Comparison of ENCODE assay signal across 18 cellular contexts in the genomic region with DNA sequence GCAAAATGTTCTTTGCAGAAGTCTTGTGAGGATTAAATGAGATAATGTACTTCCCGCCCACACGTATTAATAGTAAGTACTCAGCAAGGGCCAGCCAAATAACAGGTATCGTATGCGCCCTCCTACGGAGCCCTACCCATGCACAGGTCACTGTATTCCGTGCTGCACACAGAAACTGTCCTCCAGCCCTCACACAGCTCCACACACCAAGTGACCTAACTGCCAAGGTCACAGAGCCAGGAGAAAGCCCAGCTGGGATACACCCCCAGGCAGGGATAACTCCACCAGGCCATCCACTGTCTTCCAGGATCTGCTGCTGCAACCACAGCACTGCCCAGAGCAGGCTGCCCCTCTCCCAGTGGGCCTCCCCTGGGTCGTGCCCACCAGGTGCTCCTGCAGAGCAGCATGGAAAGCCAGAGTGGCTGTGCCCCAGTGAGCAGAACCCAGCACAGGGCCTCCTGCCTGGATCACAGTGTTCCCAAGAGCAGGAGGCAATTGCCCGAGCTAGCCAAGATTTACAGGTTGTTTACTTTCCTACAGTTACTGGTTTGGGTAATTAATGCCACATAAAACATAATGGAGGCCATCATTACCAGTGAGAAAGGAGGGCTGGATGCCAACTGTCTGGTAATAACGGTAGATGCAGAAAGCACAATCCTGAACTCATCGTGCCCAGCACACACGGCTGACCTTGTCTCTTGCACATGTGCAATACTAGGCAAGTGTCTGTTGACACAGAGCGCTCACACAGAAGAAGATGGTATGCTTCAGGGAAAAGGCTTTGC. TPM values are rescaled to one million over a fixed set of nuclear protein-coding genes. Genes with fewer than 3 reads are reported as not detected.
DNase-seq lines count a peak whose midpoint lies in the region; ATAC-seq, FAIRE-seq and TF ChIP-seq lines count a peak whose summit lies in the region.
"Had no signal": no experiment of that assay in that cellular context is flagged by ENCODE, and none has a peak within 500 bp of the region (broad histone marks: within the 10 kb centered on the region; RNA-seq: fewer than 3 reads in every experiment).

No MANE protein-coding gene starts in this region.

- H3K36me3 ChIP-seq in body of pancreas (replicated peaks in 1 of 2; ENCODE audit: insufficient read depth in 1 of 2, low read depth in 2 of 2): no peaks in the 10 kb centered on the region
- no peaks in the 10 kb centered on the region for H3K36me3 ChIP-seq in small intestine (ENCODE audit: control insufficient read depth in 2 of 2, insufficient read depth in 2 of 2, low read length in 2 of 2)
- H3K36me3 ChIP-seq: tibial nerve had no signal

- DNase-seq in DMS 273 (lab: John Stamatoyannopoulos, UW; ENCODE audit: unreplicated experiment): peak; percentile 47
- no peak for DNase-seq in DMS 273 treated with DMSO at 0.1 percent for 48 hours (lab: John Stamatoyannopoulos, UW)
- peak; percentile 72 for DNase-seq in NCI-H2107 treated with DMSO at 0.1 percent for 48 hours (lab: John Stamatoyannopoulos, UW; ENCODE audit: unreplicated experiment)
- peak in 3 of 4 donors; percentile 39 to 52 (median 50) for DNase-seq in body of pancreas
- peak; percentile 42 for DNase-seq in small intestine
- no peak for DNase-seq in NOMO-1 (lab: John Stamatoyannopoulos, UW; ENCODE audit: unreplicated experiment in 2 of 2)
- no peak for DNase-seq in H4 (ENCODE audit: low spot score)
- no peak for DNase-seq in NCI-H524 (lab: John Stamatoyannopoulos, UW)
- DNase-seq: activated CD8-positive, alpha-beta memory T cell treated with anti-CD3 and anti-CD28 coated beads, Interleukin-2, amount 10 ng/mL, durations not matched to agents 7 days and 5 days; activated naive CD4-positive, alpha-beta T cell treated with anti-CD3 and anti-CD28 coated beads, Interleukin-2, amount 50 U/mL, for 16 hours; caudate nucleus; left cardiac atrium; NCI-H1930 had no signal

- H3K4me3 ChIP-seq in body of pancreas: no peak overlapping the region
- H3K4me3 ChIP-seq in small intestine (ENCODE audit: low read depth in 1 of 2, low read length in 2 of 2): no peak overlapping the region
- H3K4me3 ChIP-seq: skin epidermis, tibial nerve had no signal

- TF ChIP-seq POLR2A in body of pancreas (IDR thresholded peaks at IDR 0.05): no peak

- no peak for FAIRE-seq in small intestine (lab: Jason Lieb, UNC)
- FAIRE-seq: endothelial cell of umbilical vein, TTC549 had no signal

- no peaks in the 10 kb centered on the region for H3K27me3 ChIP-seq in body of pancreas
- H3K27me3 ChIP-seq in small intestine (ENCODE audit: control insufficient read depth in 2 of 2, insufficient read depth in 2 of 2, low read length in 2 of 2): no peaks in the 10 kb centered on the region
- H3K27me3 ChIP-seq: tibial nerve had no signal

- H3K27ac ChIP-seq in body of pancreas (peak overlapping the region in 2 of 4 donors; percentile 4 to 18), small intestine (ENCODE audit: low read depth in 1 of 2, low read length in 1 of 2) (no peak overlapping the region)
- H3K27ac ChIP-seq: 22Rv1, skin epidermis, tibial nerve had no signal

- no peak for TF ChIP-seq CTCF in body of pancreas (IDR thresholded peaks at IDR 0.05)

- intact Hi-C loops in body of pancreas (cut with DNase I): no loop called here

- peaks cover 8% of the 10 kb centered on the region for H3K4me1 ChIP-seq in body of pancreas
- no peaks in the 10 kb centered on the region for H3K4me1 ChIP-seq in small intestine (ENCODE audit: control insufficient read depth in 2 of 2, insufficient read depth in 1 of 2, low read depth in 1 of 2, low read length in 1 of 2)

- WGBS in body of pancreas, 2 donors: 58 to 72% methylated on average over 11 to 12 of the region's 12 CpGs
- WGBS in small intestine, 3 donors: 32 to 69% (median 52%) methylated on average over 12 of the region's 12 CpGs

- peak; percentile 44 for ATAC-seq in body of pancreas
- ATAC-seq: activated CD8-positive, alpha-beta memory T cell treated with anti-CD3 and anti-CD28 coated beads, Interleukin-2, amount 10 ng/mL, durations not matched to agents 7 days and 5 days had no signal

- no peaks in the 10 kb centered on the region for H3K9me3 ChIP-seq in body of pancreas
- no peaks in the 10 kb centered on the region for H3K9me3 ChIP-seq in small intestine (ENCODE audit: control insufficient read depth, low read depth)
- H3K9me3 ChIP-seq: tibial nerve had no signal

RNA-seq across cellular contexts. Expression of a gene that starts 24.4 kb away (rescaled TPM):
- total RNA-seq in body of pancreas: 1 to 10 TPM; 4.6 to 8.3 TPM
- under 1 TPM; under 0.01 to 0.51 (median 0.22) TPM for polyA plus RNA-seq in small intestine
- 0.06 TPM in 1 of 2 replicates, not detected in the other for total RNA-seq in H4 (2014; rRNA removed; shearing (Covaris generic))
- total RNA-seq: endothelial cell of umbilical vein had no signal
- polyA plus RNA-seq: endothelial cell of umbilical vein had no signal

Comparison
In these comparisons a context has a peak if more than half of its experiments do, and no peak if none do; other contexts are left out.
1. DNase-seq: peak in DMS 273 (single experiment), NCI-H2107 treated with DMSO at 0.1 percent for 48 hours (single experiment), body of pancreas (3 of 4) and small intestine (single experiment); none in DMS 273 treated with DMSO at 0.1 percent for 48 hours (single experiment), NOMO-1 (0 of 2), H4 (single experiment) and NCI-H524 (0 of 2).